18 cellular contexts compared by ENCODE assay signal in genomic region chr1:175307160-175307559, GRCh38.
DNase-seq lines count a peak whose midpoint lies in the region; ATAC-seq and TF ChIP-seq lines count a peak whose summit lies in the region.
"Had no signal": no experiment of that assay in that cellular context is flagged by ENCODE, and none has a peak within 500 bp of the region (broad histone marks: within the 10 kb centered on the region; RNA-seq: fewer than 3 reads in every experiment).

No MANE protein-coding gene starts in this region.

- DNase-seq in RPMI8226 (peak; percentile 70), body of pancreas (no peak), SW 1271 (lab: John Stamatoyannopoulos, UW) (no peak), MG63 (no peak), spleen (no peak)
- DNase-seq: activated CD4-positive, alpha-beta T cell treated with anti-CD3 and anti-CD28 coated beads, Interleukin-2, amount 10 ng/mL, durations not matched to agents 7 days and 5 days; heart right ventricle; KG1; nephron progenitor cell; PC-3; right cardiac atrium had no signal

- no peaks in the 10 kb centered on the region for H3K9me3 ChIP-seq in body of pancreas
- H3K9me3 ChIP-seq in MG63: no peaks in the 10 kb centered on the region
- no peaks in the 10 kb centered on the region for H3K9me3 ChIP-seq in spleen
- H3K9me3 ChIP-seq: BLaER1, heart right ventricle, suprapubic skin had no signal

- H3K27me3 ChIP-seq in body of pancreas (no peaks in the 10 kb centered on the region), MG63 (peaks cover 9% of the 10 kb centered on the region; the same call in 1 of the 2 replicates), spleen (replicated peaks in 1 of 7) (no peaks in the 10 kb centered on the region)
- H3K27me3 ChIP-seq: BLaER1, suprapubic skin had no signal

- ATAC-seq in GM18517 (IDR thresholded peaks at IDR 0.05; ENCODE audit: unreplicated experiment) (peak; percentile 90), GM21381 (IDR thresholded peaks at IDR 0.05; ENCODE audit: unreplicated experiment) (peak; percentile 87), HG03025 (IDR thresholded peaks at IDR 0.05; ENCODE audit: low FRiP score, unreplicated experiment) (peak; percentile 87), body of pancreas (no peak)
- ATAC-seq: heart right ventricle, left lobe of liver, PC-3, right cardiac atrium had no signal

- TF ChIP-seq CTCF in body of pancreas (IDR thresholded peaks at IDR 0.05): no peak
- no peak for TF ChIP-seq CTCF in spleen (IDR thresholded peaks at IDR 0.05 in 8 of 11, conservative IDR thresholded peaks at IDR 0.05 in 3 of 11)

- no peaks in the 10 kb centered on the region for H3K4me1 ChIP-seq in body of pancreas
- peaks cover 0 to 19% (median 5%) of the 10 kb centered on the region in 6 donors for H3K4me1 ChIP-seq in spleen
- H3K4me1 ChIP-seq: BLaER1, suprapubic skin had no signal

- TF ChIP-seq POLR2A in body of pancreas (IDR thresholded peaks at IDR 0.05): no peak
- no peak for TF ChIP-seq POLR2A in spleen (IDR thresholded peaks at IDR 0.05)

- no peak overlapping the region for H3K27ac ChIP-seq in body of pancreas
- peak overlapping the region in 1 of 8 donors; percentile 84 for H3K27ac ChIP-seq in spleen
- H3K27ac ChIP-seq: BLaER1, epithelial cell of prostate, heart right ventricle, suprapubic skin had no signal

- intact Hi-C loops in body of pancreas (cut with DNase I) (no loop called here), spleen (cut with DNase I; ENCODE audit: low total_unique reads) (loop anchor here (10.0 kb wide), 1 partner anchor 62 kb away; no protein-coding TSS in a partner anchor)

- H3K36me3 ChIP-seq in body of pancreas (replicated peaks in 1 of 2; ENCODE audit: insufficient read depth in 1 of 2, low read depth in 2 of 2) (no peaks in the 10 kb centered on the region), MG63 (no peaks in the 10 kb centered on the region), spleen (no peaks in the 10 kb centered on the region)
- H3K36me3 ChIP-seq: BLaER1, heart right ventricle, suprapubic skin had no signal

- H3K4me3 ChIP-seq in body of pancreas: no peak overlapping the region
- no peak overlapping the region for H3K4me3 ChIP-seq in MG63
- H3K4me3 ChIP-seq in spleen: no peak overlapping the region
- H3K4me3 ChIP-seq: BLaER1, heart right ventricle, suprapubic skin had no signal

- WGBS in body of pancreas, 2 donors: 77 to 81% methylated on average over 3 of the region's 3 CpGs
- WGBS in spleen, 5 donors: 48 to 69% (median 54%) methylated on average over 3 of the region's 3 CpGs
